Comparison of ENCODE assay signal across 8 cellular contexts in the genomic region with DNA sequence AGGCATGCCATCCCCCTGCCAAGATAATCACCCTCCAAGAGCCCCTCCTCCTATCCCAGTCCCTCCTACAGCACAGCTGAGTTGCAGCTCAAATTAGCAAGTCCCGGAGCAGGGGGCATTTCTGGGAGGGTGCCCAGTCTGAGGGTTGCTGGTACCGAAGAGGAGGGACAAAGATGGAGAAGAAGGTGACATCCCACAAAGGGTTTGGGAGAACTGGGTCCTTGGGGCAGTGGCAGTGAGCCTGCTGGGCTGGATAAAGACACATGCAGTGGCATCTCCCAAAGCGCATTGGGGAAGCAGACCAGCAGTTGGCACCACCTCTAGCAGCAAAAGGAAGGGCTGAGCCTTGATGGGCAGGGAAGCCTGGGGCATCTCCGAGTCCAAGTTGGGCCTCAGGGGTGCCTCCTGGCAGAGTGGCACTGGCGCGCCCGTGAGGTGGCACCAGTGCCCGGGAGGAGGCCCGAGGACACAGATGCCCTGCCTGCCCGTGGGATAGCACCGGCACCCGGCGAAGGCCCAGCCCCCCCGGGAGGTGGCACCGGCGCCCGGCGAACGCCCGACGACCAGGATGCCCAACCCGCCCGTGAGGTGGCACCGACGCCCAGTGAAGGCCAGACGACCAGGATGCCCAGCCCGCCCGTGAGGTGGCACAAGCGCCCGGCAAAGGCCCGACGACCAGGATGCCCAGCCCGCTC. TPM values are rescaled to one million over a fixed set of nuclear protein-coding genes. Genes with fewer than 3 reads are reported as not detected.
DNase-seq lines count a peak whose midpoint lies in the region; FAIRE-seq and TF ChIP-seq lines count a peak whose summit lies in the region.

No MANE protein-coding gene starts in this region.

- H3K4me1 Mint-ChIP-seq in astrocyte (ENCODE audit: low read depth, unreplicated experiment), result peaks cover 16% of the 10 kb centered on the region

- H3K79me2 ChIP-seq in astrocyte (ENCODE audit: insufficient read depth, low read length), result peaks cover 52% of the 10 kb centered on the region

- H3K4me3 Mint-ChIP-seq in astrocyte (ENCODE audit: unreplicated experiment), result peak overlapping the region; percentile 84

- peak overlapping the region; percentile 98 for H3K4me2 ChIP-seq in astrocyte (ENCODE audit: low read length)

- TF ChIP-seq CTCF in C4-2B (conservative IDR thresholded peaks at IDR 0.05), result no peak
- TF ChIP-seq CTCF in astrocyte (IDR thresholded peaks at IDR 0.05; ENCODE audit: insufficient read depth, low read depth, low read length), result no peak

- H3K27ac ChIP-seq in C4-2B (peak overlapping the region; percentile 65), astrocyte (ENCODE audit: low read depth, low read length) (peak overlapping the region; percentile 63), iPS DF 6.9 (ENCODE audit: low read length) (no peak overlapping the region), skeletal muscle tissue (ENCODE audit: low read depth, low read length) (peak overlapping the region; percentile 94)

- DNase-seq in LoVo (ENCODE audit: low spot score), result peak; percentile 6
- no peak for DNase-seq in astrocyte (ENCODE audit: low read depth)
- no peak for DNase-seq in iPS DF 6.9 (ENCODE audit: low read depth, low spot score)
- DNase-seq in kidney tubule cell (ENCODE audit: low spot score), result no peak
- DNase-seq in SIG-M5 treated with dmso at 0.1 percent for 504 hours (lab: John Stamatoyannopoulos, UW; ENCODE audit: unreplicated experiment), result no peak
- DNase-seq in dedifferentiated amniotic fluid mesenchymal stem cell (ENCODE audit: extremely low spot score), result no peak

- H3K36me3 ChIP-seq in astrocyte (ENCODE audit: insufficient read depth, low read length), result no peaks in the 10 kb centered on the region
- no peaks in the 10 kb centered on the region for H3K36me3 ChIP-seq in iPS DF 6.9 (ENCODE audit: control insufficient read depth, insufficient read depth, low read length)
- H3K36me3 ChIP-seq in skeletal muscle tissue (ENCODE audit: control insufficient read depth in 3 of 3, insufficient read depth in 3 of 3, low read length in 3 of 3), result no peaks in the 10 kb centered on the region

- H3K27ac Mint-ChIP-seq in astrocyte (ENCODE audit: unreplicated experiment), result no peak overlapping the region

- H3K4me3 ChIP-seq in astrocyte (ENCODE audit: insufficient read depth, low read depth, low read length) (peak overlapping the region; percentile 77), iPS DF 6.9 (ENCODE audit: low read length) (peak overlapping the region; percentile 59; the same call in 1 of the 2 replicates), skeletal muscle tissue (ENCODE audit: low read length in 3 of 3) (peak overlapping the region; percentile 78 to 85 (median 83))

- no peaks in the 10 kb centered on the region for H3K36me3 Mint-ChIP-seq in astrocyte (ENCODE audit: low read depth, unreplicated experiment)

- H3K4me1 ChIP-seq in astrocyte (ENCODE audit: insufficient read depth, low read length), result peaks cover 12% of the 10 kb centered on the region
- peaks cover 2% of the 10 kb centered on the region; the same call in 1 of the 2 replicates for H3K4me1 ChIP-seq in iPS DF 6.9 (ENCODE audit: control insufficient read depth, insufficient read depth, low read length)
- H3K4me1 ChIP-seq in skeletal muscle tissue (ENCODE audit: control insufficient read depth in 3 of 3, insufficient read depth in 3 of 3, low read length in 3 of 3), result peaks cover 19 to 30% (median 20%) of the 10 kb centered on the region in 3 donors

- peak overlapping the region; percentile 75 for H2AFZ ChIP-seq in astrocyte (ENCODE audit: low read depth, low read length)

- peaks cover 4% of the 10 kb centered on the region for H3K9me3 Mint-ChIP-seq in astrocyte (ENCODE audit: unreplicated experiment)

- H3K9ac ChIP-seq in astrocyte (ENCODE audit: low read length) (peak overlapping the region; percentile 86), skeletal muscle tissue (ENCODE audit: low read depth in 1 of 3, low read length in 3 of 3) (peak overlapping the region; percentile 83 to 94 (median 92))

- no CpG with 5 or more reads among the region's 33 CpGs for WGBS in iPS DF 6.9 (ENCODE audit: insufficient coverage, insufficient read length)

- peaks cover 35% of the 10 kb centered on the region for H4K20me1 ChIP-seq in astrocyte (ENCODE audit: insufficient read depth, low read length)

- no peaks in the 10 kb centered on the region for H3K27me3 Mint-ChIP-seq in astrocyte (ENCODE audit: low read depth, unreplicated experiment)

- H3K27me3 ChIP-seq in astrocyte (ENCODE audit: insufficient read depth, low read length), result no peaks in the 10 kb centered on the region
- H3K27me3 ChIP-seq in iPS DF 6.9 (ENCODE audit: control insufficient read depth, insufficient read depth, low read length), result no peaks in the 10 kb centered on the region
- H3K27me3 ChIP-seq in skeletal muscle tissue (ENCODE audit: control insufficient read depth in 3 of 3, insufficient read depth in 3 of 3, low read length in 3 of 3), result no peaks in the 10 kb centered on the region

- FAIRE-seq in astrocyte (lab: Jason Lieb, UNC), result no peak

- H3K9me3 ChIP-seq in astrocyte (ENCODE audit: insufficient read depth, low read depth, low read length) (no peaks in the 10 kb centered on the region), iPS DF 6.9 (ENCODE audit: control insufficient read depth, insufficient read depth, low read length) (no peaks in the 10 kb centered on the region), skeletal muscle tissue (ENCODE audit: control insufficient read depth in 3 of 3, low read length in 3 of 3) (no peaks in the 10 kb centered on the region)

RNA-seq across cellular contexts. Expression of gene TOM1L2, which starts 0.6 kb away (rescaled TPM):
- total RNA-seq in astrocyte (50.3 and 54.4 TPM in 2 replicates), skeletal muscle tissue (14.1 TPM)

RNA-seq across cellular contexts. Expression of gene DRC3, which starts 1.1 kb away (rescaled TPM):
- 0.43 and 1.1 TPM in 2 replicates for total RNA-seq in astrocyte
- 1.0 TPM for total RNA-seq in skeletal muscle tissue
